30 cellular contexts compared by ENCODE assay signal in genomic region chr4:2193321-2193720, GRCh38.
"Had no signal": no experiment of that assay in that cellular context is flagged by ENCODE, and none has a peak within 500 bp of the region (broad histone marks: within the 10 kb centered on the region; RNA-seq: fewer than 3 reads in every experiment).

No MANE protein-coding gene starts in this region.

- H3K4me3 ChIP-seq: pancreas, prostate gland, right atrium auricular region, right lobe of liver, sigmoid colon, smooth muscle cell, spleen, stomach, thoracic aorta, thyroid gland, tibial nerve, upper lobe of left lung, vagina had no signal

- ATAC-seq: naive thymus-derived CD8-positive, alpha-beta T cell; natural killer cell treated with Interleukin-12 subunit alpha and Interleukin-12 subunit beta and Interleukin-15 and Interleukin-18, amount 100 ng/mL, for 72 hours; pancreas; right lobe of liver; stimulated activated memory B cell treated with anti-CD40 and anti-IgM and Interleukin-4, amounts not matched to agents 10 μg/mL and 1 μg/mL and 100 μg/mL, for 72 hours had no signal

- H3K27ac Mint-ChIP-seq: naive thymus-derived CD8-positive, alpha-beta T cell; natural killer cell treated with Interleukin-12 subunit alpha and Interleukin-12 subunit beta and Interleukin-15 and Interleukin-18, amount 100 ng/mL, for 72 hours; nephron progenitor cell; stimulated activated memory B cell treated with anti-CD40 and anti-IgM and Interleukin-4, amounts not matched to agents 10 μg/mL and 1 μg/mL and 100 μg/mL, for 72 hours; stimulated activated naive CD8-positive, alpha-beta T cell treated with anti-CD3 and anti-CD28 coated beads, Interleukin-15, Interleukin-2, amounts not matched to agents 100 ng/mL and 50 ng/mL, for 24 hours had no signal

- H3K27ac ChIP-seq: neutrophil, pancreas, prostate gland, right atrium auricular region, right lobe of liver, sigmoid colon, spleen, stomach, thoracic aorta, thyroid gland, tibial nerve, upper lobe of left lung, vagina had no signal

- H3K4me1 Mint-ChIP-seq: naive thymus-derived CD8-positive, alpha-beta T cell; nephron progenitor cell; neural crest cell; stimulated activated memory B cell treated with anti-CD40 and anti-IgM and Interleukin-4, amounts not matched to agents 10 μg/mL and 1 μg/mL and 100 μg/mL, for 72 hours had no signal

- H3K4me1 ChIP-seq: pancreas, prostate gland, right atrium auricular region, right lobe of liver, sigmoid colon, spleen, stomach, thyroid gland, tibial nerve, upper lobe of left lung, vagina had no signal

- H3K27me3 ChIP-seq: neutrophil, pancreas, right atrium auricular region, right lobe of liver, sigmoid colon, spleen, stomach, thyroid gland, tibial nerve, upper lobe of left lung, vagina had no signal

- H3K4me3 Mint-ChIP-seq: naive thymus-derived CD8-positive, alpha-beta T cell; natural killer cell treated with Interleukin-12 subunit alpha and Interleukin-12 subunit beta and Interleukin-15 and Interleukin-18, amount 100 ng/mL, for 72 hours; nephron progenitor cell; neural crest cell; stimulated activated memory B cell treated with anti-CD40 and anti-IgM and Interleukin-4, amounts not matched to agents 10 μg/mL and 1 μg/mL and 100 μg/mL, for 72 hours; stimulated activated naive CD8-positive, alpha-beta T cell treated with anti-CD3 and anti-CD28 coated beads, Interleukin-15, Interleukin-2, amounts not matched to agents 100 ng/mL and 50 ng/mL, for 24 hours had no signal

- H3K9me3 Mint-ChIP-seq: natural killer cell treated with Interleukin-12 subunit alpha and Interleukin-12 subunit beta and Interleukin-15 and Interleukin-18, amount 100 ng/mL, for 72 hours; stimulated activated naive CD8-positive, alpha-beta T cell treated with anti-CD3 and anti-CD28 coated beads, Interleukin-15, Interleukin-2, amounts not matched to agents 100 ng/mL and 50 ng/mL, for 24 hours had no signal

- H3K4me2 ChIP-seq: smooth muscle cell had no signal

- DNase-seq: naive thymus-derived CD8-positive, alpha-beta T cell; nephron progenitor cell; nucleus accumbens; pancreas; retina; right lobe of liver; sigmoid colon; spleen; stimulated activated CD4-positive, alpha-beta T cell treated with anti-CD3 and anti-CD28 coated beads, Interleukin-12 subunit alpha, Interleukin-12 subunit beta, amount 100 ng/mL, for 4 hours; stimulated activated CD4-positive, alpha-beta T cell treated with anti-CD3 and anti-CD28 coated beads, Interleukin-1b, Interleukin-23, amount 100 ng/mL, for 48 hours; stimulated activated CD4-positive, alpha-beta T cell treated with anti-CD3 and anti-CD28 coated beads, Interleukin-4, amount 100 ng/mL, for 1 hour; stimulated activated CD4-positive, alpha-beta T cell treated with anti-CD3 and anti-CD28 coated beads, Interleukin-4, amount 100 ng/mL, for 4 hours; stimulated activated CD8-positive, alpha-beta memory T cell treated with anti-CD3 and anti-CD28 coated beads, Interleukin-4, amount 100 ng/mL, for 48 hours; stimulated activated naive CD4-positive, alpha-beta T cell treated with Interleukin-2 at 50 U/mL for 16 hours; stomach; thyroid gland; trophoblast cell; upper lobe of left lung had no signal

- H3K9me3 ChIP-seq: neutrophil, pancreas, prostate gland, right atrium auricular region, right lobe of liver, sigmoid colon, stomach, thoracic aorta, thyroid gland, tibial nerve, upper lobe of left lung, vagina had no signal

- H3K36me3 Mint-ChIP-seq: natural killer cell treated with Interleukin-12 subunit alpha and Interleukin-12 subunit beta and Interleukin-15 and Interleukin-18, amount 100 ng/mL, for 72 hours had no signal

- FAIRE-seq: pancreas, urothelium cell line had no signal

- H3K27me3 Mint-ChIP-seq: naive thymus-derived CD8-positive, alpha-beta T cell; natural killer cell treated with Interleukin-12 subunit alpha and Interleukin-12 subunit beta and Interleukin-15 and Interleukin-18, amount 100 ng/mL, for 72 hours; stimulated activated memory B cell treated with anti-CD40 and anti-IgM and Interleukin-4, amounts not matched to agents 10 μg/mL and 1 μg/mL and 100 μg/mL, for 72 hours; stimulated activated naive CD8-positive, alpha-beta T cell treated with anti-CD3 and anti-CD28 coated beads, Interleukin-15, Interleukin-2, amounts not matched to agents 100 ng/mL and 50 ng/mL, for 24 hours had no signal

- H3K36me3 ChIP-seq: neutrophil, pancreas, prostate gland, right atrium auricular region, thoracic aorta, thyroid gland, vagina had no signal
